Comparison of ENCODE assay signal across 17 cellular contexts in the genomic region with DNA sequence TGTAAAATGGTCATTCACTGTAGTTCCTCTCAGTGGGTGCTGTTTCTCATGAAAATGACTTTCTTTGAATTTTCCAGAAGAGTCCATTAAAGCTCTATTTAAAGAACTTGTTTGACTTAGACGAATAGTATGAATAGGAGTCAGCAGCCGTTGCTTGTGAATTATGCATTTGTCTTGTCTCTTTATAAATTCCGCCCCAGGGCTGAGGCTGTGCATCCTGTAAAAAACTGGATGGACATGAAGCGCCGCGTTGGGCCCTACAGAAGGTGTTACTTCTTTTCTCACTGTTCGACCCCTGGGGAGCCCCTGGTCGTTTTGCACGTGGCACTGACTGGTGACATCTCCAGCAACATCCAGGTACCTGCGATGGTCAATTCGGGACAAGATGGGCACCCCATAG. TPM values are rescaled to one million over a fixed set of nuclear protein-coding genes. Genes with fewer than 3 reads are reported as not detected.
DNase-seq lines count a peak whose midpoint lies in the region; ATAC-seq and TF ChIP-seq lines count a peak whose summit lies in the region.
"Had no signal": no experiment of that assay in that cellular context is flagged by ENCODE, and none has a peak within 500 bp of the region (broad histone marks: within the 10 kb centered on the region; RNA-seq: fewer than 3 reads in every experiment).

No MANE protein-coding gene starts in this region.

- WGBS in sigmoid colon, 2 donors, result 92 to 93% methylated on average over 11 of the region's 11 CpGs
- WGBS in mesendoderm (ENCODE audit: extremely low coverage, insufficient coverage, low lambda C conversion rate), result no CpG with 5 or more reads among the region's 11 CpGs

- H3K9me3 Mint-ChIP-seq in GM23338, result no peaks in the 10 kb centered on the region
- H3K9me3 Mint-ChIP-seq: CD4-positive, alpha-beta memory T cell had no signal

- H3K36me3 ChIP-seq in GM23338 (ENCODE audit: insufficient read depth) (peaks cover 3% of the 10 kb centered on the region; the same call in 1 of the 2 replicates), sigmoid colon (peaks cover 19 to 60% (median 34%) of the 10 kb centered on the region in 4 donors), mesendoderm (ENCODE audit: control insufficient read depth, insufficient read depth, low read length) (peaks cover 3% of the 10 kb centered on the region), left lung (peaks cover 0 to 57% of the 10 kb centered on the region in 2 donors)

- H2BK15ac ChIP-seq in mesendoderm (replicated peaks; ENCODE audit: low read depth), result no peak overlapping the region

- H3K27ac Mint-ChIP-seq in GM23338, result no peak overlapping the region

- H3K4me1 Mint-ChIP-seq in GM23338, result peaks cover 22% of the 10 kb centered on the region

- H3K4me2 ChIP-seq in GM23338, result peak overlapping the region; percentile 58; the same call in 1 of the 2 replicates
- H3K4me2 ChIP-seq in mesendoderm (ENCODE audit: low read length), result no peak overlapping the region
- H3K4me2 ChIP-seq: A549 had no signal

- no peak for ATAC-seq in GM23338
- no peak for ATAC-seq in GM21515 (IDR thresholded peaks at IDR 0.05; ENCODE audit: unreplicated experiment)
- ATAC-seq in left lung, result no peak
- ATAC-seq: A549, HCT116 had no signal

- H3K4ac ChIP-seq in mesendoderm (ENCODE audit: low read depth, low read length), result no peak overlapping the region

- no peaks in the 10 kb centered on the region for H3F3A ChIP-seq in GM23338 (replicated peaks; ENCODE audit: low read depth)

- no peak overlapping the region for H4K8ac ChIP-seq in mesendoderm (ENCODE audit: low read depth, low read length)

- H3K27ac ChIP-seq in GM23338 (ENCODE audit: low read depth) (no peak overlapping the region), sigmoid colon (peak overlapping the region in 1 of 4 donors; percentile 31), mesendoderm (ENCODE audit: low read depth, low read length) (no peak overlapping the region), left lung (no peak overlapping the region)
- H3K27ac ChIP-seq: A549, C4-2B, HL-60 had no signal

- H2AK5ac ChIP-seq in mesendoderm (ENCODE audit: low read length), result no peak overlapping the region

- no peaks in the 10 kb centered on the region for H3K27me3 ChIP-seq in GM23338 (ENCODE audit: insufficient read depth)
- H3K27me3 ChIP-seq in sigmoid colon, result no peaks in the 10 kb centered on the region
- H3K27me3 ChIP-seq in mesendoderm (ENCODE audit: insufficient read depth, low read length, poor library complexity), result no peaks in the 10 kb centered on the region
- H3K27me3 ChIP-seq in left lung, result no peaks in the 10 kb centered on the region
- H3K27me3 ChIP-seq: BE2C had no signal

- H2BK5ac ChIP-seq in mesendoderm (ENCODE audit: low read length), result no peak overlapping the region

- H2BK120ac ChIP-seq in mesendoderm (ENCODE audit: low read depth, low read length), result no peak overlapping the region

- H3K23ac ChIP-seq in mesendoderm (ENCODE audit: low read length), result no peak overlapping the region

- no peak overlapping the region for H2AFZ ChIP-seq in GM23338

- intact Hi-C loops in sigmoid colon (cut with DNase I) (no loop called here), left lung (cut with DNase I) (no loop called here)

- H3K4me3 ChIP-seq in GM23338, result no peak overlapping the region
- H3K4me3 ChIP-seq in sigmoid colon, result no peak overlapping the region
- no peak overlapping the region for H3K4me3 ChIP-seq in mesendoderm (ENCODE audit: low read length)
- H3K4me3 ChIP-seq in left lung, result no peak overlapping the region
- H3K4me3 ChIP-seq: A549 had no signal

- peaks cover 41% of the 10 kb centered on the region for H3K36me3 Mint-ChIP-seq in GM23338 (ENCODE audit: low read depth)

- no peak overlapping the region for H3K9ac ChIP-seq in mesendoderm (ENCODE audit: low read length)

- TF ChIP-seq EP300 in sigmoid colon (IDR thresholded peaks at IDR 0.05), result no peak

- H3K56ac ChIP-seq in mesendoderm (ENCODE audit: low read length), result no peak overlapping the region

- no peak for DNase-seq in GM23338 (ENCODE audit: low spot score)
- DNase-seq in RPMI7951 (ENCODE audit: low read depth), result peak; percentile 21
- peak; percentile 70 for DNase-seq in epidermal melanocyte (ENCODE audit: insufficient read length, low spot score)
- peak; percentile 56 for DNase-seq in sigmoid colon
- DNase-seq in activated effector memory CD4-positive, alpha-beta T cell treated with anti-CD3 and anti-CD28 coated beads, Interleukin-2, amount 50 U/mL, for 16 hours, result no peak
- no peak for DNase-seq in mesendoderm
- DNase-seq in left lung, result no peak
- DNase-seq: BE2C; Caco-2; CD4-positive, alpha-beta memory T cell; DND-41; GDM1 had no signal

- peaks cover 1% of the 10 kb centered on the region for H3K79me1 ChIP-seq in mesendoderm (ENCODE audit: low read length)

- no peak overlapping the region for H3K18ac ChIP-seq in mesendoderm (ENCODE audit: low read length)

- H4K20me1 ChIP-seq in GM23338 (replicated peaks; ENCODE audit: insufficient read depth), result peaks cover 16% of the 10 kb centered on the region

- no peaks in the 10 kb centered on the region for H3K9me2 ChIP-seq in GM23338 (ENCODE audit: insufficient read depth)

- H3K4me1 ChIP-seq in GM23338 (ENCODE audit: insufficient read depth) (peaks cover 16% of the 10 kb centered on the region), sigmoid colon (peaks cover 0 to 16% (median 14%) of the 10 kb centered on the region in 4 donors), mesendoderm (ENCODE audit: control insufficient read depth, low read depth, low read length) (peaks cover 15% of the 10 kb centered on the region), left lung (no peaks in the 10 kb centered on the region)
- H3K4me1 ChIP-seq: A549, BE2C, Caco-2 had no signal

- TF ChIP-seq POLR2A in sigmoid colon (IDR thresholded peaks at IDR 0.05), result no peak

- peaks cover 21% of the 10 kb centered on the region for H3K79me2 ChIP-seq in GM23338 (replicated peaks; ENCODE audit: insufficient read depth)
- no peaks in the 10 kb centered on the region for H3K79me2 ChIP-seq in mesendoderm (ENCODE audit: control insufficient read depth, insufficient read depth, low read length)

- TF ChIP-seq CTCF in GM23338 (conservative IDR thresholded peaks at IDR 0.05; ENCODE audit: low read depth in 2 of 2) (no peak), sigmoid colon (IDR thresholded peaks at IDR 0.05) (no peak), left lung (IDR thresholded peaks at IDR 0.05) (no peak)

- no peaks in the 10 kb centered on the region for H3K9me3 ChIP-seq in sigmoid colon
- H3K9me3 ChIP-seq in left lung, result no peaks in the 10 kb centered on the region
- H3K9me3 ChIP-seq: A549, BE2C, Caco-2 had no signal

- no peaks in the 10 kb centered on the region for H3K27me3 Mint-ChIP-seq in GM23338 (ENCODE audit: insufficient read depth, low read depth, poor library complexity)
- H3K27me3 Mint-ChIP-seq: CD4-positive, alpha-beta memory T cell had no signal

- no peak overlapping the region for H3K4me3 Mint-ChIP-seq in GM23338
- H3K4me3 Mint-ChIP-seq: CD4-positive, alpha-beta memory T cell had no signal

- no peak overlapping the region for H4K5ac ChIP-seq in mesendoderm (ENCODE audit: low read length)

TF ChIP-seq in GM23338, 12 proteins besides CTCF, POLR2A, EP300 and RAD21 (continues in another document):
- no peak for TF ChIP-seq POLR2AphosphoS5 (IDR thresholded peaks at IDR 0.05; ENCODE audit: low read depth)
- TF ChIP-seq, protein P1, sequence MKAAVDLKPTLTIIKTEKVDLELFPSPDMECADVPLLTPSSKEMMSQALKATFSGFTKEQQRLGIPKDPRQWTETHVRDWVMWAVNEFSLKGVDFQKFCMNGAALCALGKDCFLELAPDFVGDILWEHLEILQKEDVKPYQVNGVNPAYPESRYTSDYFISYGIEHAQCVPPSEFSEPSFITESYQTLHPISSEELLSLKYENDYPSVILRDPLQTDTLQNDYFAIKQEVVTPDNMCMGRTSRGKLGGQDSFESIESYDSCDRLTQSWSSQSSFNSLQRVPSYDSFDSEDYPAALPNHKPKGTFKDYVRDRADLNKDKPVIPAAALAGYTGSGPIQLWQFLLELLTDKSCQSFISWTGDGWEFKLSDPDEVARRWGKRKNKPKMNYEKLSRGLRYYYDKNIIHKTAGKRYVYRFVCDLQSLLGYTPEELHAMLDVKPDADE (IDR thresholded peaks at IDR 0.05), result no peak
- TF ChIP-seq STAT1 (IDR thresholded peaks at IDR 0.05; ENCODE audit: unreplicated experiment), result no peak

RNA-seq across cellular contexts. Expression of a gene that starts 9.0 kb away (rescaled TPM):
- total RNA-seq in GM23338 (2014; rRNA removed; shearing (Covaris generic)), result 6.5 and 7.2 TPM in 2 replicates
- 2.3 and 3.2 TPM in 2 replicates for polyA plus RNA-seq in GM23338 (2016; fragmentation: Nextera tagmentation; extraction: Ambion mirVana)
- 1.1 and 1.4 TPM in 2 replicates for total RNA-seq in RPMI7951 (2014; rRNA removed; shearing (Covaris generic))
- total RNA-seq in sigmoid colon, result 10 to 100 TPM in 3 of 4 donors, 1 to 10 TPM in 1; 9.3 to 16.3 (median 10.8) TPM
- polyA plus RNA-seq in sigmoid colon, result 1 to 10 TPM; 1.8 to 5.4 (median 3.0) TPM
- polyA plus RNA-seq in mesendoderm (2013, experiment 1 of 2), result 1.5 TPM
- 1.5 TPM for polyA plus RNA-seq in mesendoderm (2013, experiment 2 of 2)
- total RNA-seq in left lung, result 1 to 10 TPM; 6.4 to 6.6 TPM

RNA-seq across cellular contexts. Expression of a gene that starts 45.1 kb away (rescaled TPM):
- 0.89 and 1.6 TPM in 2 replicates for total RNA-seq in GM23338 (2014; rRNA removed; shearing (Covaris generic))
- polyA plus RNA-seq in GM23338 (2016; fragmentation: Nextera tagmentation; extraction: Ambion mirVana) (0.32 and 0.94 TPM in 2 replicates), sigmoid colon (1 to 10 TPM; 6.6 to 9.9 (median 8.1) TPM)
- 4.2 and 4.3 TPM in 2 replicates for total RNA-seq in RPMI7951 (2014; rRNA removed; shearing (Covaris generic))
- total RNA-seq in sigmoid colon (1 to 10 TPM; 3.6 to 5.4 (median 4.3) TPM), left lung (10 to 100 TPM in 1 of 2 donors, 1 to 10 TPM in 1; 9.4 to 18.0 TPM)
- 0.25 TPM for polyA plus RNA-seq in mesendoderm (2013, experiment 1 of 2)
- 0.18 TPM for polyA plus RNA-seq in mesendoderm (2013, experiment 2 of 2)

Comparison
In these comparisons a context has a peak if more than half of its experiments do, and no peak if none do; other contexts are left out.
1. DNase-seq: peak in RPMI7951 (single experiment), epidermal melanocyte (single experiment) and sigmoid colon (single experiment); none in GM23338 (single experiment), activated effector memory CD4-positive, alpha-beta T cell treated with anti-CD3 and anti-CD28 coated beads, Interleukin-2, amount 50 U/mL, for 16 hours (single experiment), mesendoderm (single experiment) and left lung (0 of 2).